ENCODE assay signal across 30 cellular contexts in the genomic region with DNA sequence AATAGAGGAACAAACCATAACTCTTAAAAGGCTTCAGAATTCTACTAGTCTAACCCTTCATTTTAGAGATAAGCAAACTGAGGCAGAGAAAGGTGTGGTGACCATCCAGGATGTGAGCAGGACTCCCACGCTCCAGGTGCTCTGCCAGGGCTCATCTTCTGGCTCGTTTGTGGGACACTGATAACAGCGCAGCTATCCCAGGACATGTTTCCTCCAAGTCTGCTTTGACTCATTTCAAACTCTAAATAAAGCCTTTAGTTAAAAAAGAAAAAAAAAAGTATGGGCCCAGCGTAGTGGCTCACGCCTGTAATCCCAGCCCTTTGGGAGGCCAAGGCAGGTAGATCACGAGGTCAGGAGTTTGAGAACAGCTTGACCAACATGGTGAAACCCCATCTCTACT. TPM values are rescaled to one million over a fixed set of nuclear protein-coding genes. Genes with fewer than 3 reads are reported as not detected.
"Had no signal": no experiment of that assay in that cellular context is flagged by ENCODE, and none has a peak within 500 bp of the region (broad histone marks: within the 10 kb centered on the region; RNA-seq: fewer than 3 reads in every experiment).

No MANE protein-coding gene starts in this region.

- ATAC-seq: activated T-cell treated with anti-CD3 and anti-CD28 coated beads, Interleukin-2, amount 50 U/mL, for 4 hours; esophagus mucosa; stimulated activated memory B cell treated with anti-CD40 and anti-IgM and Interleukin-4, amounts not matched to agents 10 μg/mL and 1 μg/mL and 100 μg/mL, for 72 hours; stimulated activated naive CD8-positive, alpha-beta T cell treated with anti-CD3 and anti-CD28 coated beads, Interleukin-15, amount 100 ng/mL, for 72 hours had no signal

- H3K36me3 ChIP-seq: neutrophil, sigmoid colon, uterus had no signal

- H3K27ac Mint-ChIP-seq: activated CD4-positive, alpha-beta memory T cell treated with anti-CD3 and anti-CD28 coated beads for 36 hours; activated CD4-positive, alpha-beta T cell treated with anti-CD3 and anti-CD28 coated beads, Interleukin-2, amount 10 ng/mL, durations not matched to agents 24 days and 14 days; activated naive CD8-positive, alpha-beta T cell; activated T-helper 2 cell treated with anti-CD3 and anti-CD28 coated beads, Interferon-gamma antibody, Interleukin-2, Interleukin-4, amounts not matched to agents 10 μg/mL and 5 μg/mL and 100 μg/mL, durations not matched to agents 14 hours and 24 hours and 36 hours; nephron progenitor cell; progenitor cell of endocrine pancreas; stimulated activated memory B cell treated with anti-CD40 and anti-IgM and Interleukin-4, amounts not matched to agents 10 μg/mL and 1 μg/mL and 100 μg/mL, for 72 hours; stimulated activated naive CD8-positive, alpha-beta T cell treated with anti-CD3 and anti-CD28 coated beads, Interleukin-15, amount 100 ng/mL, for 72 hours; T-helper 1 cell treated with Interleukin-12 subunit alpha and Interleukin-12 subunit beta and Interleukin-4 antibody, amounts not matched to agents 30 μg/mL and 1 μg/mL, for 36 hours; type B pancreatic cell had no signal

- H3K9me3 ChIP-seq: neutrophil, sigmoid colon, uterus had no signal

- H3K9me3 Mint-ChIP-seq: activated CD4-positive, alpha-beta memory T cell treated with anti-CD3 and anti-CD28 coated beads for 36 hours; activated CD4-positive, alpha-beta T cell treated with anti-CD3 and anti-CD28 coated beads, Interleukin-2, amount 10 ng/mL, durations not matched to agents 24 days and 14 days; activated T-cell treated with anti-CD3 and anti-CD28 coated beads, Interleukin-2, amount 50 U/mL, for 4 hours; activated T-helper 2 cell treated with anti-CD3 and anti-CD28 coated beads, Interferon-gamma antibody, Interleukin-2, Interleukin-4, amounts not matched to agents 10 μg/mL and 5 μg/mL and 100 μg/mL, durations not matched to agents 14 hours and 24 hours and 36 hours; nephron progenitor cell; stimulated activated memory B cell treated with anti-CD40 and anti-IgM and Interleukin-4, amounts not matched to agents 10 μg/mL and 1 μg/mL and 100 μg/mL, for 72 hours; stimulated activated naive CD8-positive, alpha-beta T cell treated with anti-CD3 and anti-CD28 coated beads, Interleukin-15, amount 100 ng/mL, for 72 hours; T-helper 1 cell treated with Interleukin-12 subunit alpha and Interleukin-12 subunit beta and Interleukin-4 antibody, amounts not matched to agents 30 μg/mL and 1 μg/mL, for 36 hours; type B pancreatic cell had no signal

- H3K27me3 Mint-ChIP-seq: stimulated activated memory B cell treated with anti-CD40 and anti-IgM and Interleukin-4, amounts not matched to agents 10 μg/mL and 1 μg/mL and 100 μg/mL, for 72 hours; type B pancreatic cell had no signal

- H3K27me3 ChIP-seq: neutrophil, sigmoid colon, uterus had no signal

- H3K4me1 Mint-ChIP-seq: activated CD4-positive, alpha-beta T cell treated with anti-CD3 and anti-CD28 coated beads, Interleukin-2, amount 10 ng/mL, durations not matched to agents 24 days and 14 days; stimulated activated naive CD8-positive, alpha-beta T cell treated with anti-CD3 and anti-CD28 coated beads, Interleukin-15, amount 100 ng/mL, for 72 hours had no signal

- H3K4me3 Mint-ChIP-seq: activated CD4-positive, alpha-beta memory T cell treated with anti-CD3 and anti-CD28 coated beads for 36 hours; activated CD4-positive, alpha-beta T cell treated with anti-CD3 and anti-CD28 coated beads, Interleukin-2, amount 10 ng/mL, durations not matched to agents 24 days and 14 days; activated naive CD8-positive, alpha-beta T cell; activated T-cell treated with anti-CD3 and anti-CD28 coated beads, Interleukin-2, amount 50 U/mL, for 4 hours; nephron progenitor cell; stimulated activated memory B cell treated with anti-CD40 and anti-IgM and Interleukin-4, amounts not matched to agents 10 μg/mL and 1 μg/mL and 100 μg/mL, for 72 hours; stimulated activated naive CD8-positive, alpha-beta T cell treated with anti-CD3 and anti-CD28 coated beads, Interleukin-15, amount 100 ng/mL, for 72 hours; T-helper 1 cell treated with Interleukin-12 subunit alpha and Interleukin-12 subunit beta and Interleukin-4 antibody, amounts not matched to agents 30 μg/mL and 1 μg/mL, for 36 hours; type B pancreatic cell had no signal

- H3K27ac ChIP-seq: neutrophil, sigmoid colon had no signal

- H3K4me2 ChIP-seq: smooth muscle cell had no signal

- DNase-seq: activated CD4-positive, alpha-beta memory T cell treated with anti-CD3 and anti-CD28 coated beads for 36 hours; activated CD4-positive, alpha-beta T cell treated with anti-CD3 and anti-CD28 coated beads, Interleukin-2, amount 10 ng/mL, durations not matched to agents 24 days and 14 days; activated CD4-positive, CD25-positive, alpha-beta regulatory T cell treated with anti-CD3 and anti-CD28 coated beads, Interleukin-2, amount 50 U/mL, for 72 hours; activated naive CD4-positive, alpha-beta T cell treated with Interleukin-2 at 50 U/mL for 16 hours; activated T-cell treated with anti-CD3 and anti-CD28 coated beads, Interleukin-2, amount 50 U/mL, for 4 hours; foreskin fibroblast; mesendoderm; nephron progenitor cell; retina; sigmoid colon; stimulated activated CD4-positive, alpha-beta T cell treated with anti-CD3 and anti-CD28 coated beads, Interleukin-1b, Interleukin-23, amount 100 ng/mL, for 48 hours; stimulated activated CD4-positive, alpha-beta T cell treated with anti-CD3 and anti-CD28 coated beads, Interleukin-4, amount 100 ng/mL, for 4 hours; stimulated activated CD8-positive, alpha-beta memory T cell treated with anti-CD3 and anti-CD28 coated beads, Interleukin-4, amount 100 ng/mL, for 48 hours; stimulated activated naive CD8-positive, alpha-beta T cell treated with anti-CD3 and anti-CD28 coated beads, Interleukin-15, amount 100 ng/mL, for 72 hours; substantia nigra; SW 1271; T-helper 9 cell; uterus had no signal

- H3K4me3 ChIP-seq: coronary artery, lung, sigmoid colon, smooth muscle cell, uterus had no signal

- H3K36me3 Mint-ChIP-seq: activated CD4-positive, alpha-beta memory T cell treated with anti-CD3 and anti-CD28 coated beads for 36 hours; activated naive CD8-positive, alpha-beta T cell; stimulated activated memory B cell treated with anti-CD40 and anti-IgM and Interleukin-4, amounts not matched to agents 10 μg/mL and 1 μg/mL and 100 μg/mL, for 72 hours; type B pancreatic cell had no signal

RNA-seq across cellular contexts. Expression of a gene that starts 28.4 kb away (rescaled TPM):
- total RNA-seq: activated CD4-positive, alpha-beta memory T cell treated with anti-CD3 and anti-CD28 coated beads for 36 hours; activated CD4-positive, alpha-beta T cell treated with anti-CD3 and anti-CD28 coated beads, Interleukin-2, amount 10 ng/mL, durations not matched to agents 24 days and 14 days; activated T-helper 2 cell treated with anti-CD3 and anti-CD28 coated beads, Interferon-gamma antibody, Interleukin-2, Interleukin-4, amounts not matched to agents 10 μg/mL and 5 μg/mL and 100 μg/mL, durations not matched to agents 14 hours and 24 hours and 36 hours; mononuclear cell; progenitor cell of endocrine pancreas had no signal
